1 cellular context compared by ENCODE assay signal in the genomic region with DNA sequence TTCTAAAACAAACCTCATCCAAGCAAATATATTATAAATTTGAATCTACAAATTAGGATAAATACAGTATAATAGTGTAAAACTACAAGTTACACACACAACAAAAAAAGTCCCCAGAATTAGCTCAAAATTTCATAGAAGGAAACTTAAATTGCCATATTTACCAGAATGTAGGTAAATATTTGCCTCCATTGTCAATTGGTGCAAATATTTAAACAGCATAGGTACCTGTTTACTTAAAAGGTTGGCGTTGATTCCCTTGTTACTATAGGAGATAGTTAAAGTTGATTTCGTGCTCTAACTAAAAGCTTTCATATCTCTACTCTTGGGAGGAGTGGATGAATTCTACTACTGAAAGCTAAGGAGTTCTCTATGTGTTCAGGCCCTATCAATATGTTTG.
TF ChIP-seq lines count a peak whose summit lies in the region.

No MANE protein-coding gene starts in this region.

TF ChIP-seq in IMR-90, 13 proteins besides CTCF, POLR2A, EP300 and RAD21 (continued from another document):
- TF ChIP-seq, protein P1, sequence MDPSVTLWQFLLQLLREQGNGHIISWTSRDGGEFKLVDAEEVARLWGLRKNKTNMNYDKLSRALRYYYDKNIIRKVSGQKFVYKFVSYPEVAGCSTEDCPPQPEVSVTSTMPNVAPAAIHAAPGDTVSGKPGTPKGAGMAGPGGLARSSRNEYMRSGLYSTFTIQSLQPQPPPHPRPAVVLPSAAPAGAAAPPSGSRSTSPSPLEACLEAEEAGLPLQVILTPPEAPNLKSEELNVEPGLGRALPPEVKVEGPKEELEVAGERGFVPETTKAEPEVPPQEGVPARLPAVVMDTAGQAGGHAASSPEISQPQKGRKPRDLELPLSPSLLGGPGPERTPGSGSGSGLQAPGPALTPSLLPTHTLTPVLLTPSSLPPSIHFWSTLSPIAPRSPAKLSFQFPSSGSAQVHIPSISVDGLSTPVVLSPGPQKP (IDR thresholded peaks at IDR 0.05; ENCODE audit: borderline replicate concordance, low read depth, low read length), result no peak
- TF ChIP-seq RCOR1 (IDR thresholded peaks at IDR 0.05; ENCODE audit: insufficient replicate concordance, low read length), result no peak
- TF ChIP-seq RFX5 (IDR thresholded peaks at IDR 0.05; ENCODE audit: low read depth, low read length), result no peak
- TF ChIP-seq MAFK (IDR thresholded peaks at IDR 0.05; ENCODE audit: low read depth, low read length), result no peak
- no peak for TF ChIP-seq NFE2L2 (IDR thresholded peaks at IDR 0.05; ENCODE audit: low read depth, low read length)
- TF ChIP-seq SMC3 (IDR thresholded peaks at IDR 0.05; ENCODE audit: low read depth, low read length), result no peak
